Comparison of ENCODE assay signal across 15 cellular contexts in the genomic region with DNA sequence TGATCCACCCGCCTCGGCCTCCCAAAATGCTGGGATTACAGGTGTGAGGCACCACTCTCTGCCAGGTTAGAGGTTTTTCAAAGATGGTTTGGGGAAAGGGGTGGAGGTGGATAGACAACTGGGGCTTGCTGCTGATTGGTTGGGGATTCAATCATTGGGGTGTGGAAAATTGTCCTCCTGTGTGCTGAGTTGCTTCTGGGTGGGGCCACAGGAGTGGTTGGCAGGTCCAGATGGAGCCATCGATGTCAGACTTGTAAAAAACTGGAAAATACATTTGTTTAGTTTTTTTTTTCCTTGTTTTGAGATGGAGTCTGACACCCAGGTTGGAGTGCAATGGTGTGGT.
DNase-seq lines count a peak whose midpoint lies in the region; ATAC-seq and TF ChIP-seq lines count a peak whose summit lies in the region.
"Had no signal": no experiment of that assay in that cellular context is flagged by ENCODE, and none has a peak within 500 bp of the region (broad histone marks: within the 10 kb centered on the region; RNA-seq: fewer than 3 reads in every experiment).

No MANE protein-coding gene starts in this region.

- no peaks in the 10 kb centered on the region for H3K27me3 Mint-ChIP-seq in stimulated activated naive B cell treated with anti-CD40 and anti-IgM and Interleukin-4, amounts not matched to agents 10 μg/mL and 1 μg/mL and 100 μg/mL, for 72 hours
- H3K27me3 Mint-ChIP-seq in chondrocyte (ENCODE audit: low read depth), result no peaks in the 10 kb centered on the region

- DNase-seq in A673 (ENCODE audit: low spot score) (no peak), SK-N-MC (ENCODE audit: low read depth, low spot score) (no peak), left lung (no peak), SKM-1 (lab: John Stamatoyannopoulos, UW; ENCODE audit: unreplicated experiment) (no peak), kidney glomerular epithelial cell (lab: John Stamatoyannopoulos, UW) (no peak), chondrocyte (ENCODE audit: low spot score) (no peak)
- DNase-seq in stimulated activated naive B cell treated with anti-CD40 and anti-IgM and Interleukin-4, amounts not matched to agents 10 μg/mL and 1 μg/mL and 100 μg/mL, for 72 hours, result no peak
- DNase-seq: 8988T, ACHN, DMS53, HCEC 1CT, HFFc6 had no signal

- H3K4me3 Mint-ChIP-seq in stimulated activated naive B cell treated with anti-CD40 and anti-IgM and Interleukin-4, amounts not matched to agents 10 μg/mL and 1 μg/mL and 100 μg/mL, for 72 hours, result no peak overlapping the region
- H3K4me3 Mint-ChIP-seq in chondrocyte (ENCODE audit: unreplicated experiment), result no peak overlapping the region
- H3K4me3 Mint-ChIP-seq: HFFc6 had no signal

- POLR2A ChIA-PET in A673 (lab: Charles Lee; ENCODE audit: low non-redundant PET), result no interaction called here

- H3K36me3 ChIP-seq in A673 (ENCODE audit: insufficient read depth, low read length, poor library complexity, severe bottlenecking) (no peaks in the 10 kb centered on the region), SK-N-MC (ENCODE audit: insufficient read depth, low read length) (no peaks in the 10 kb centered on the region), left lung (no peaks in the 10 kb centered on the region)
- H3K36me3 ChIP-seq: BLaER1 treated with 17β-estradiol and CSF1 and Interleukin-3, amounts not matched to agents 10 nM and 100 nM had no signal

- H3K9me3 Mint-ChIP-seq in stimulated activated naive B cell treated with anti-CD40 and anti-IgM and Interleukin-4, amounts not matched to agents 10 μg/mL and 1 μg/mL and 100 μg/mL, for 72 hours, result no peaks in the 10 kb centered on the region
- H3K9me3 Mint-ChIP-seq in chondrocyte (ENCODE audit: low read depth), result no peaks in the 10 kb centered on the region
- H3K9me3 Mint-ChIP-seq: CD4-positive, CD25-positive, alpha-beta regulatory T cell; HFFc6 had no signal

- CTCF ChIA-PET in A673 (lab: Charles Lee), result interaction anchor here (0.5 kb wide), 1 partner anchor 60 kb away, joined by 5 read pairs; no protein-coding TSS in a partner anchor

- H3K4me1 Mint-ChIP-seq in stimulated activated naive B cell treated with anti-CD40 and anti-IgM and Interleukin-4, amounts not matched to agents 10 μg/mL and 1 μg/mL and 100 μg/mL, for 72 hours, result peaks cover 35 to 61% of the 10 kb centered on the region in 2 donors
- peaks cover 25% of the 10 kb centered on the region for H3K4me1 Mint-ChIP-seq in chondrocyte (ENCODE audit: low read depth)

- no peak for TF ChIP-seq CTCF in A673 (conservative IDR thresholded peaks at IDR 0.05; ENCODE audit: low read depth, low read length)
- TF ChIP-seq CTCF in left lung (IDR thresholded peaks at IDR 0.05), result no peak
- TF ChIP-seq CTCF in chondrocyte (IDR thresholded peaks at IDR 0.05), result no peak

- peak; percentile 11 for ATAC-seq in left lung
- ATAC-seq in stimulated activated naive B cell treated with anti-CD40 and anti-IgM and Interleukin-4, amounts not matched to agents 10 μg/mL and 1 μg/mL and 100 μg/mL, for 72 hours (replicated peaks), result no peak
- ATAC-seq: HepG2 had no signal

- H3K27ac Mint-ChIP-seq in stimulated activated naive B cell treated with anti-CD40 and anti-IgM and Interleukin-4, amounts not matched to agents 10 μg/mL and 1 μg/mL and 100 μg/mL, for 72 hours, result peak overlapping the region; percentile 25
- no peak overlapping the region for H3K27ac Mint-ChIP-seq in chondrocyte (ENCODE audit: unreplicated experiment)
- H3K27ac Mint-ChIP-seq: HFFc6 had no signal

- H3K4me1 ChIP-seq in A673 (ENCODE audit: insufficient read depth, low read length, poor library complexity, severe bottlenecking) (peaks cover 41% of the 10 kb centered on the region), left lung (peaks cover 32 to 33% of the 10 kb centered on the region in 2 donors)

- H3K4me3 ChIP-seq in A673 (ENCODE audit: low read depth, low read length, poor library complexity, severe bottlenecking) (no peak overlapping the region), SK-N-MC (no peak overlapping the region), left lung (no peak overlapping the region)
- H3K4me3 ChIP-seq: BLaER1 treated with 17β-estradiol and CSF1 and Interleukin-3, amounts not matched to agents 10 nM and 100 nM had no signal

- BruUV-seq in A673 (replicated peaks; lab: Mats Ljungman, UMichigan), result no TSS peak

- H3K9ac ChIP-seq in SK-N-MC (ENCODE audit: insufficient read length), result no peak overlapping the region
- H3K9ac ChIP-seq: BLaER1 treated with 17β-estradiol and CSF1 and Interleukin-3, amounts not matched to agents 10 nM and 100 nM had no signal

- H3K36me3 Mint-ChIP-seq in stimulated activated naive B cell treated with anti-CD40 and anti-IgM and Interleukin-4, amounts not matched to agents 10 μg/mL and 1 μg/mL and 100 μg/mL, for 72 hours, result no peaks in the 10 kb centered on the region
- no peaks in the 10 kb centered on the region for H3K36me3 Mint-ChIP-seq in chondrocyte (ENCODE audit: low read depth)
- H3K36me3 Mint-ChIP-seq: CD4-positive, CD25-positive, alpha-beta regulatory T cell had no signal

- H3K9me3 ChIP-seq in A673 (ENCODE audit: low read depth, low read length, poor library complexity, severe bottlenecking) (no peaks in the 10 kb centered on the region), SK-N-MC (ENCODE audit: low read depth, low read length) (no peaks in the 10 kb centered on the region), left lung (no peaks in the 10 kb centered on the region)
- H3K9me3 ChIP-seq: BLaER1 treated with 17β-estradiol and CSF1 and Interleukin-3, amounts not matched to agents 10 nM and 100 nM had no signal

- intact Hi-C loops in A673 (cut with micrococcal nuclease; ENCODE audit: unreplicated experiment), result no loop called here
- intact Hi-C loops in left lung (cut with DNase I), result no loop called here

- H3K27ac ChIP-seq in A673 (ENCODE audit: low read depth, low read length, poor library complexity, severe bottlenecking) (peak overlapping the region; percentile 29), SK-N-MC (peak overlapping the region; percentile 97; the same call in 1 of the 2 replicates), left lung (no peak overlapping the region)
- H3K27ac ChIP-seq: BLaER1 treated with 17β-estradiol and CSF1 and Interleukin-3, amounts not matched to agents 10 nM and 100 nM had no signal

- H3K27me3 ChIP-seq in A673 (replicated peaks; ENCODE audit: insufficient read depth, low read depth, low read length, poor library complexity), result no peaks in the 10 kb centered on the region
- H3K27me3 ChIP-seq in left lung, result no peaks in the 10 kb centered on the region

Comparison
In these comparisons a context has a peak if more than half of its experiments do, and no peak if none do; other contexts are left out.
1. H3K27ac ChIP-seq: peak in A673 (single experiment) and SK-N-MC (single experiment); none in left lung (0 of 2).